In genomic region chr1:168599636-168600035, GRCh38 we compare ENCODE assay signal across 2 cellular contexts.
TF ChIP-seq lines count a peak whose summit lies in the region.

No MANE protein-coding gene starts in this region.

TF ChIP-seq in WTC11, 78 proteins besides CTCF, POLR2A, EP300 and RAD21 (continued from another document):
- no peak for TF ChIP-seq ZNF219 (CRISPR knock-in tag; IDR thresholded peaks at IDR 0.05; ENCODE audit: borderline replicate concordance)
- TF ChIP-seq MXD4 (CRISPR knock-in tag; IDR thresholded peaks at IDR 0.05; ENCODE audit: borderline replicate concordance): no peak
- no peak for TF ChIP-seq HMGXB4 (CRISPR knock-in tag; IDR thresholded peaks at IDR 0.05)
- no peak for TF ChIP-seq FOXJ3 (CRISPR knock-in tag; IDR thresholded peaks at IDR 0.05; ENCODE audit: borderline replicate concordance)
- TF ChIP-seq ATF1 (CRISPR knock-in tag; IDR thresholded peaks at IDR 0.05): no peak
TF ChIP-seq in WTC11: peak in this region for 0.

TF ChIP-seq in SK-N-SH, 30 proteins besides CTCF, POLR2A, EP300 and RAD21 (continued from another document):
- no peak for TF ChIP-seq ZBTB33 (IDR thresholded peaks at IDR 0.05; ENCODE audit: borderline replicate concordance, low read depth)
- no peak for TF ChIP-seq MXI1 (IDR thresholded peaks at IDR 0.05; ENCODE audit: low read depth, low read length)
- no peak for TF ChIP-seq ELF1 (IDR thresholded peaks at IDR 0.05)
- TF ChIP-seq IRF3 (IDR thresholded peaks at IDR 0.05; ENCODE audit: low read depth, low read length): no peak
- no peak for TF ChIP-seq GATA2 (CRISPR knock-in tag; IDR thresholded peaks at IDR 0.05)
- TF ChIP-seq REST (IDR thresholded peaks at IDR 0.05; ENCODE audit: low read depth, low read length): no peak
- TF ChIP-seq USF2 (IDR thresholded peaks at IDR 0.05; ENCODE audit: borderline replicate concordance, low read depth, low read length): no peak
- TF ChIP-seq RFX5 (IDR thresholded peaks at IDR 0.05; ENCODE audit: low read length): no peak
- TF ChIP-seq RXRA (IDR thresholded peaks at IDR 0.05; ENCODE audit: borderline replicate concordance, low read depth): no peak
- TF ChIP-seq GABPA (IDR thresholded peaks at IDR 0.05; ENCODE audit: low read depth): no peak
- no peak for TF ChIP-seq CHD2 (IDR thresholded peaks at IDR 0.05; ENCODE audit: low read length, partially characterized antibody)
- no peak for TF ChIP-seq FOXM1 (IDR thresholded peaks at IDR 0.05; ENCODE audit: low read depth)
- no peak for TF ChIP-seq YY1 (IDR thresholded peaks at IDR 0.05; ENCODE audit: low read depth)
